In genomic region chr4:29423836-29424721, GRCh38 we compare ENCODE assay signal across 13 cellular contexts.
DNase-seq lines count a peak whose midpoint lies in the region; ATAC-seq and TF ChIP-seq lines count a peak whose summit lies in the region.
"Had no signal": no experiment of that assay in that cellular context is flagged by ENCODE, and none has a peak within 500 bp of the region (broad histone marks: within the 10 kb centered on the region; RNA-seq: fewer than 3 reads in every experiment).

No MANE protein-coding gene starts in this region.

- intact Hi-C loops in right cardiac atrium (cut with DNase I), result no loop called here
- intact Hi-C loops in CD4-positive, alpha-beta memory T cell (cut with micrococcal nuclease), result no loop called here

- H3K36me3 ChIP-seq in cardiac muscle cell, result no peaks in the 10 kb centered on the region
- H3K36me3 ChIP-seq in CD4-positive, alpha-beta memory T cell (ENCODE audit: insufficient read depth, low read length), result no peaks in the 10 kb centered on the region
- H3K36me3 ChIP-seq: thyroid gland had no signal

- TF ChIP-seq CTCF in cardiac muscle cell (IDR thresholded peaks at IDR 0.05; ENCODE audit: low read depth, low read length), result no peak

- peaks cover 3% of the 10 kb centered on the region for H3K4me1 ChIP-seq in cardiac muscle cell (ENCODE audit: low read depth)
- no peaks in the 10 kb centered on the region for H3K4me1 ChIP-seq in right cardiac atrium (ENCODE audit: control insufficient read depth, insufficient read depth, low read length)
- H3K4me1 ChIP-seq in CD4-positive, alpha-beta memory T cell (ENCODE audit: insufficient read depth, low read length), result no peaks in the 10 kb centered on the region
- H3K4me1 ChIP-seq: thyroid gland had no signal

- H3K9me3 ChIP-seq in cardiac muscle cell (ENCODE audit: low read depth), result no peaks in the 10 kb centered on the region
- no peaks in the 10 kb centered on the region for H3K9me3 ChIP-seq in right cardiac atrium (ENCODE audit: control insufficient read depth, low read length)
- H3K9me3 ChIP-seq in CD4-positive, alpha-beta memory T cell (ENCODE audit: control insufficient read depth in 1 of 2, low read length in 2 of 2), result no peaks in the 10 kb centered on the region
- H3K9me3 ChIP-seq: thyroid gland had no signal

- 60% methylated on average over 7 of the region's 7 CpGs for WGBS in right cardiac atrium

- no peak overlapping the region for H3K27ac Mint-ChIP-seq in CD4-positive, alpha-beta memory T cell
- H3K27ac Mint-ChIP-seq: nephron had no signal

- no peaks in the 10 kb centered on the region for H3K27me3 Mint-ChIP-seq in CD4-positive, alpha-beta memory T cell

- POLR2A ChIA-PET in CD4-positive, alpha-beta memory T cell (lab: Charles Lee; ENCODE audit: partially characterized antibody), result no interaction called here

- in situ Hi-C loops in G401 (cut with HindIII; ENCODE audit: low sequenced_read_pairs), result no loop called here

- H3K4me3 Mint-ChIP-seq in CD4-positive, alpha-beta memory T cell, result no peak overlapping the region
- H3K4me3 Mint-ChIP-seq: nephron had no signal

- H3K27ac ChIP-seq in cardiac muscle cell (no peak overlapping the region), right cardiac atrium (ENCODE audit: low read length) (no peak overlapping the region)
- H3K27ac ChIP-seq in CD4-positive, alpha-beta memory T cell (ENCODE audit: low read depth, low read length), result no peak overlapping the region
- H3K27ac ChIP-seq: thyroid gland had no signal

- H3K4me3 ChIP-seq in cardiac muscle cell, result no peak overlapping the region
- no peak overlapping the region for H3K4me3 ChIP-seq in right cardiac atrium (ENCODE audit: low read length)
- no peak overlapping the region for H3K4me3 ChIP-seq in CD4-positive, alpha-beta memory T cell (ENCODE audit: low read length in 2 of 2)
- H3K4me3 ChIP-seq: thyroid gland had no signal

- CTCF ChIA-PET in CD4-positive, alpha-beta memory T cell (lab: Charles Lee; ENCODE audit: partially characterized antibody), result no interaction called here

- DNase-seq in cardiac muscle cell (ENCODE audit: low read depth in 1 of 2, low spot score in 1 of 2), result peak; percentile 8 to 17
- DNase-seq in right cardiac atrium, result no peak
- peak; percentile 46 for DNase-seq in T1000 (lab: John Stamatoyannopoulos, UW)
- DNase-seq in hepatic stellate cell (ENCODE audit: low spot score), result peak; percentile 52
- DNase-seq in G401 (ENCODE audit: low spot score), result no peak
- no peak for DNase-seq in CD4-positive, alpha-beta memory T cell
- no peak for DNase-seq in middle frontal gyrus (ENCODE audit: extremely low spot score, low spot score)
- DNase-seq in activated effector memory CD4-positive, alpha-beta T cell treated with Interleukin-2 at 50 U/mL for 16 hours, result no peak
- DNase-seq: dermis blood vessel endothelial cell; NCI-H526; stimulated activated CD4-positive, alpha-beta T cell treated with anti-CD3 and anti-CD28 coated beads, Interleukin-4, amount 100 ng/mL, for 24 hours; thyroid gland had no signal

- ATAC-seq in right cardiac atrium, result no peak

- no peaks in the 10 kb centered on the region for H3K27me3 ChIP-seq in cardiac muscle cell
- no peaks in the 10 kb centered on the region for H3K27me3 ChIP-seq in right cardiac atrium (ENCODE audit: control insufficient read depth, insufficient read depth)
- no peaks in the 10 kb centered on the region for H3K27me3 ChIP-seq in CD4-positive, alpha-beta memory T cell (ENCODE audit: insufficient read depth, low read length)
- H3K27me3 ChIP-seq: thyroid gland had no signal

- H3K4me1 Mint-ChIP-seq in CD4-positive, alpha-beta memory T cell, result no peaks in the 10 kb centered on the region
- H3K4me1 Mint-ChIP-seq: nephron had no signal

- H3K36me3 Mint-ChIP-seq in CD4-positive, alpha-beta memory T cell, result no peaks in the 10 kb centered on the region

- H3K9me3 Mint-ChIP-seq in CD4-positive, alpha-beta memory T cell, result peaks cover 0 to 14% (median 4%) of the 10 kb centered on the region in 8 donors
- H3K9me3 Mint-ChIP-seq: nephron had no signal

Comparison
In these comparisons a context has a peak if more than half of its experiments do, and no peak if none do; other contexts are left out.
1. DNase-seq: peak in cardiac muscle cell (2 of 2), T1000 (single experiment) and hepatic stellate cell (single experiment); none in right cardiac atrium (0 of 3), G401 (single experiment), CD4-positive, alpha-beta memory T cell (0 of 5), middle frontal gyrus (single experiment) and activated effector memory CD4-positive, alpha-beta T cell treated with Interleukin-2 at 50 U/mL for 16 hours (single experiment).